21 cellular contexts compared by ENCODE assay signal in genomic region chrX:29724316-29724715, GRCh38.
"Had no signal": no experiment of that assay in that cellular context is flagged by ENCODE, and none has a peak within 500 bp of the region (broad histone marks: within the 10 kb centered on the region; RNA-seq: fewer than 3 reads in every experiment).

No MANE protein-coding gene starts in this region.

- ATAC-seq: activated CD4-positive, CD25-positive, alpha-beta regulatory T cell treated with anti-CD3 and anti-CD28 coated beads, Interleukin-2, amount 50 U/mL, for 24 hours; activated CD8-positive, alpha-beta memory T cell treated with anti-CD3 and anti-CD28 coated beads, Interleukin-2, amount 10 ng/mL, durations not matched to agents 7 days and 5 days; heart left ventricle; natural killer cell; sciatic nerve; stimulated activated memory B cell treated with anti-CD40 and anti-IgM and Interleukin-4, amounts not matched to agents 10 μg/mL and 1 μg/mL and 100 μg/mL, for 72 hours had no signal

- H3K27ac ChIP-seq: epithelial cell of prostate, heart left ventricle, stomach, testis, uterus, VCaP had no signal

- H3K4me1 ChIP-seq: heart left ventricle, stomach, testis, uterus had no signal

- H3K27me3 ChIP-seq: heart left ventricle, stomach, testis, uterus had no signal

- H3K36me3 Mint-ChIP-seq: activated CD8-positive, alpha-beta memory T cell treated with anti-CD3 and anti-CD28 coated beads, Interleukin-2, amount 10 ng/mL, durations not matched to agents 7 days and 5 days; activated naive CD4-positive, alpha-beta T cell treated with anti-CD3 and anti-CD28 coated beads, Interleukin-2, amount 10 ng/mL, durations not matched to agents 7 days and 5 days; brain; natural killer cell; stimulated activated memory B cell treated with anti-CD40 and anti-IgM and Interleukin-4, amounts not matched to agents 10 μg/mL and 1 μg/mL and 100 μg/mL, for 72 hours had no signal

- H3K27me3 Mint-ChIP-seq: activated CD4-positive, alpha-beta memory T cell treated with anti-CD3 and anti-CD28 coated beads, Interleukin-2, amount 10 ng/mL, durations not matched to agents 7 days and 5 days; activated CD4-positive, alpha-beta T cell treated with anti-CD3 and anti-CD28 coated beads, Interleukin-2, amount 10 ng/mL, durations not matched to agents 24 days and 14 days; activated CD8-positive, alpha-beta memory T cell treated with anti-CD3 and anti-CD28 coated beads, Interleukin-2, amount 10 ng/mL, durations not matched to agents 7 days and 5 days; activated naive CD4-positive, alpha-beta T cell treated with anti-CD3 and anti-CD28 coated beads, Interleukin-2, amount 10 ng/mL, durations not matched to agents 7 days and 5 days; stimulated activated memory B cell treated with anti-CD40 and anti-IgM and Interleukin-4, amounts not matched to agents 10 μg/mL and 1 μg/mL and 100 μg/mL, for 72 hours had no signal

- DNase-seq: activated CD4-positive, alpha-beta memory T cell treated with anti-CD3 and anti-CD28 coated beads, Interleukin-2, amount 10 ng/mL, durations not matched to agents 7 days and 5 days; activated CD4-positive, alpha-beta T cell treated with anti-CD3 and anti-CD28 coated beads, Interleukin-2, amount 10 ng/mL, durations not matched to agents 24 days and 14 days; activated CD8-positive, alpha-beta memory T cell treated with anti-CD3 and anti-CD28 coated beads, Interleukin-2, amount 10 ng/mL, durations not matched to agents 7 days and 5 days; activated effector memory CD4-positive, alpha-beta T cell treated with anti-CD3 and anti-CD28 coated beads, Interleukin-2, amount 50 U/mL, for 16 hours; activated naive CD4-positive, alpha-beta T cell treated with anti-CD3 and anti-CD28 coated beads, Interleukin-2, amount 10 ng/mL, durations not matched to agents 7 days and 5 days; activated T-cell treated with anti-CD3 and anti-CD28 coated beads for 4 hours; anterior cingulate cortex; heart left ventricle; midbrain; natural killer cell; small intestine; stomach; testis; trophoblast cell; uterus had no signal

- H3K4me1 Mint-ChIP-seq: activated CD4-positive, alpha-beta memory T cell treated with anti-CD3 and anti-CD28 coated beads, Interleukin-2, amount 10 ng/mL, durations not matched to agents 7 days and 5 days; activated CD4-positive, alpha-beta T cell treated with anti-CD3 and anti-CD28 coated beads, Interleukin-2, amount 10 ng/mL, durations not matched to agents 24 days and 14 days; activated CD8-positive, alpha-beta memory T cell treated with anti-CD3 and anti-CD28 coated beads, Interleukin-2, amount 10 ng/mL, durations not matched to agents 7 days and 5 days; activated naive CD4-positive, alpha-beta T cell treated with anti-CD3 and anti-CD28 coated beads, Interleukin-2, amount 10 ng/mL, durations not matched to agents 7 days and 5 days; natural killer cell; stimulated activated memory B cell treated with anti-CD40 and anti-IgM and Interleukin-4, amounts not matched to agents 10 μg/mL and 1 μg/mL and 100 μg/mL, for 72 hours had no signal

- H3K36me3 ChIP-seq: heart left ventricle, stomach, uterus had no signal

- H3K9me3 ChIP-seq: heart left ventricle, stomach, testis, uterus had no signal

- H3K4me3 Mint-ChIP-seq: activated CD4-positive, alpha-beta memory T cell treated with anti-CD3 and anti-CD28 coated beads, Interleukin-2, amount 10 ng/mL, durations not matched to agents 7 days and 5 days; activated CD4-positive, alpha-beta T cell treated with anti-CD3 and anti-CD28 coated beads, Interleukin-2, amount 10 ng/mL, durations not matched to agents 24 days and 14 days; activated CD8-positive, alpha-beta memory T cell treated with anti-CD3 and anti-CD28 coated beads, Interleukin-2, amount 10 ng/mL, durations not matched to agents 7 days and 5 days; activated naive CD4-positive, alpha-beta T cell treated with anti-CD3 and anti-CD28 coated beads, Interleukin-2, amount 10 ng/mL, durations not matched to agents 7 days and 5 days; brain; natural killer cell; stimulated activated memory B cell treated with anti-CD40 and anti-IgM and Interleukin-4, amounts not matched to agents 10 μg/mL and 1 μg/mL and 100 μg/mL, for 72 hours had no signal

- H3K9me3 Mint-ChIP-seq: activated CD4-positive, alpha-beta memory T cell treated with anti-CD3 and anti-CD28 coated beads, Interleukin-2, amount 10 ng/mL, durations not matched to agents 7 days and 5 days; activated CD4-positive, alpha-beta T cell treated with anti-CD3 and anti-CD28 coated beads, Interleukin-2, amount 10 ng/mL, durations not matched to agents 24 days and 14 days; activated naive CD4-positive, alpha-beta T cell treated with anti-CD3 and anti-CD28 coated beads, Interleukin-2, amount 10 ng/mL, durations not matched to agents 7 days and 5 days; stimulated activated memory B cell treated with anti-CD40 and anti-IgM and Interleukin-4, amounts not matched to agents 10 μg/mL and 1 μg/mL and 100 μg/mL, for 72 hours had no signal

- H3K4me3 ChIP-seq: heart left ventricle, stomach, testis, uterus had no signal

- H3K27ac Mint-ChIP-seq: activated CD4-positive, alpha-beta memory T cell treated with anti-CD3 and anti-CD28 coated beads, Interleukin-2, amount 10 ng/mL, durations not matched to agents 7 days and 5 days; activated CD4-positive, alpha-beta T cell treated with anti-CD3 and anti-CD28 coated beads, Interleukin-2, amount 10 ng/mL, durations not matched to agents 24 days and 14 days; activated CD8-positive, alpha-beta memory T cell treated with anti-CD3 and anti-CD28 coated beads, Interleukin-2, amount 10 ng/mL, durations not matched to agents 7 days and 5 days; activated naive CD4-positive, alpha-beta T cell treated with anti-CD3 and anti-CD28 coated beads, Interleukin-2, amount 10 ng/mL, durations not matched to agents 7 days and 5 days; natural killer cell; stimulated activated memory B cell treated with anti-CD40 and anti-IgM and Interleukin-4, amounts not matched to agents 10 μg/mL and 1 μg/mL and 100 μg/mL, for 72 hours had no signal
